1 cellular context compared by ENCODE assay signal in the genomic region with DNA sequence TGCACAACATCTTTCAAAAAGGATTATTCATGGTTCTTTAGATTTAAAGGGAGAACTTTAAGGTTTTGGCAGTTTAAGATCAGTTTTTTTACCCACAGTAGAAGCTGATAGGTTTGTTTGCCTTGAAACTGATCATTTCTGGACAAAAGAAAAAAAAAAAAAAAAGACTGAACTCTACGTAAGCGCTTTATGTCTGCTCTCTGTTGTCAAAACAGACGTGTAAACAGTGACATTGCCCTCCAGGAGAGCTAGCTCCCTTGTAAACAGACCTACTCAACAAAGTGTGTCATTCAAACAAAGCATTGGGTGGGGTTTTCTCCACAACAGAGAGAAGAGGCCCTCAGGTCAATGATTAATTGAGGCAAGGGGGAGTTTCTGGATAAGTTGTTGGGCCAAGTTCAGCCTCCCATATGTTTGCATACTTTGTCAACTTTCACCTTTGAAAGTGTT.
TF ChIP-seq lines count a peak whose summit lies in the region.

No MANE protein-coding gene starts in this region.

TF ChIP-seq in HepG2, 621 proteins besides CTCF, POLR2A, EP300 and RAD21 (continued from another document and continues in another):
- TF ChIP-seq, protein P1, sequence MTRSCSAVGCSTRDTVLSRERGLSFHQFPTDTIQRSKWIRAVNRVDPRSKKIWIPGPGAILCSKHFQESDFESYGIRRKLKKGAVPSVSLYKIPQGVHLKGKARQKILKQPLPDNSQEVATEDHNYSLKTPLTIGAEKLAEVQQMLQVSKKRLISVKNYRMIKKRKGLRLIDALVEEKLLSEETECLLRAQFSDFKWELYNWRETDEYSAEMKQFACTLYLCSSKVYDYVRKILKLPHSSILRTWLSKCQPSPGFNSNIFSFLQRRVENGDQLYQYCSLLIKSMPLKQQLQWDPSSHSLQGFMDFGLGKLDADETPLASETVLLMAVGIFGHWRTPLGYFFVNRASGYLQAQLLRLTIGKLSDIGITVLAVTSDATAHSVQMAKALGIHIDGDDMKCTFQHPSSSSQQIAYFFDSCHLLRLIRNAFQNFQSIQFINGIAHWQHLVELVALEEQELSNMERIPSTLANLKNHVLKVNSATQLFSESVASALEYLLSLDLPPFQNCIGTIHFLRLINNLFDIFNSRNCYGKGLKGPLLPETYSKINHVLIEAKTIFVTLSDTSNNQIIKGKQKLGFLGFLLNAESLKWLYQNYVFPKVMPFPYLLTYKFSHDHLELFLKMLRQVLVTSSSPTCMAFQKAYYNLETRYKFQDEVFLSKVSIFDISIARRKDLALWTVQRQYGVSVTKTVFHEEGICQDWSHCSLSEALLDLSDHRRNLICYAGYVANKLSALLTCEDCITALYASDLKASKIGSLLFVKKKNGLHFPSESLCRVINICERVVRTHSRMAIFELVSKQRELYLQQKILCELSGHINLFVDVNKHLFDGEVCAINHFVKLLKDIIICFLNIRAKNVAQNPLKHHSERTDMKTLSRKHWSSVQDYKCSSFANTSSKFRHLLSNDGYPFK (CRISPR knock-in tag; IDR thresholded peaks at IDR 0.05; ENCODE audit: borderline replicate concordance): no peak
- TF ChIP-seq, protein P2, sequence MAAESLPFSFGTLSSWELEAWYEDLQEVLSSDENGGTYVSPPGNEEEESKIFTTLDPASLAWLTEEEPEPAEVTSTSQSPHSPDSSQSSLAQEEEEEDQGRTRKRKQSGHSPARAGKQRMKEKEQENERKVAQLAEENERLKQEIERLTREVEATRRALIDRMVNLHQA (CRISPR knock-in tag; IDR thresholded peaks at IDR 0.05): no peak
- TF ChIP-seq ZBTB21 (CRISPR knock-in tag; IDR thresholded peaks at IDR 0.05): peak; percentile 60; the same call in 1 of the 2 replicates
- TF ChIP-seq CREB1 (IDR thresholded peaks at IDR 0.05): peak; percentile 75
- peak; percentile 90 for TF ChIP-seq CREB1 (CRISPR knock-in tag; IDR thresholded peaks at IDR 0.05)
- peak; percentile 61; the same call in 1 of the 2 replicates for TF ChIP-seq ZNF556 (CRISPR knock-in tag; IDR thresholded peaks at IDR 0.05; ENCODE audit: borderline replicate concordance)
- TF ChIP-seq PRMT3 (CRISPR knock-in tag; IDR thresholded peaks at IDR 0.05; ENCODE audit: borderline replicate concordance, low read depth): no peak
- TF ChIP-seq, protein P3, sequence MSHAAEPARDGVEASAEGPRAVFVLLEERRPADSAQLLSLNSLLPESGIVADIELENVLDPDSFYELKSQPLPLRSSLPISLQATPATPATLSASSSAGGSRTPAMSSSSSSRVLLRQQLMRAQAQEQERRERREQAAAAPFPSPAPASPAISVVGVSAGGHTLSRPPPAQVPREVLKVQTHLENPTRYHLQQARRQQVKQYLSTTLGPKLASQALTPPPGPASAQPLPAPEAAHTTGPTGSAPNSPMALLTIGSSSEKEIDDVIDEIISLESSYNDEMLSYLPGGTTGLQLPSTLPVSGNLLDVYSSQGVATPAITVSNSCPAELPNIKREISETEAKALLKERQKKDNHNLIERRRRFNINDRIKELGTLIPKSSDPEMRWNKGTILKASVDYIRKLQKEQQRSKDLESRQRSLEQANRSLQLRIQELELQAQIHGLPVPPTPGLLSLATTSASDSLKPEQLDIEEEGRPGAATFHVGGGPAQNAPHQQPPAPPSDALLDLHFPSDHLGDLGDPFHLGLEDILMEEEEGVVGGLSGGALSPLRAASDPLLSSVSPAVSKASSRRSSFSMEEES (CRISPR knock-in tag; IDR thresholded peaks at IDR 0.05): peak; percentile 60
- TF ChIP-seq FOXA1 (IDR thresholded peaks at IDR 0.05): peak; percentile 76
- peak; percentile 85 for TF ChIP-seq FOXA1 (CRISPR knock-in tag; IDR thresholded peaks at IDR 0.05)
- TF ChIP-seq HHEX (CRISPR knock-in tag; IDR thresholded peaks at IDR 0.05): peak; percentile 96
- TF ChIP-seq, protein P4, sequence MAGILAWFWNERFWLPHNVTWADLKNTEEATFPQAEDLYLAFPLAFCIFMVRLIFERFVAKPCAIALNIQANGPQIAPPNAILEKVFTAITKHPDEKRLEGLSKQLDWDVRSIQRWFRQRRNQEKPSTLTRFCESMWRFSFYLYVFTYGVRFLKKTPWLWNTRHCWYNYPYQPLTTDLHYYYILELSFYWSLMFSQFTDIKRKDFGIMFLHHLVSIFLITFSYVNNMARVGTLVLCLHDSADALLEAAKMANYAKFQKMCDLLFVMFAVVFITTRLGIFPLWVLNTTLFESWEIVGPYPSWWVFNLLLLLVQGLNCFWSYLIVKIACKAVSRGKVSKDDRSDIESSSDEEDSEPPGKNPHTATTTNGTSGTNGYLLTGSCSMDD (CRISPR knock-in tag; IDR thresholded peaks at IDR 0.05): no peak
- TF ChIP-seq SRF (IDR thresholded peaks at IDR 0.05; ENCODE audit: low read depth, low read length): no peak
- TF ChIP-seq BCL6 (CRISPR knock-in tag; IDR thresholded peaks at IDR 0.05): peak; percentile 90
- TF ChIP-seq, protein P5, sequence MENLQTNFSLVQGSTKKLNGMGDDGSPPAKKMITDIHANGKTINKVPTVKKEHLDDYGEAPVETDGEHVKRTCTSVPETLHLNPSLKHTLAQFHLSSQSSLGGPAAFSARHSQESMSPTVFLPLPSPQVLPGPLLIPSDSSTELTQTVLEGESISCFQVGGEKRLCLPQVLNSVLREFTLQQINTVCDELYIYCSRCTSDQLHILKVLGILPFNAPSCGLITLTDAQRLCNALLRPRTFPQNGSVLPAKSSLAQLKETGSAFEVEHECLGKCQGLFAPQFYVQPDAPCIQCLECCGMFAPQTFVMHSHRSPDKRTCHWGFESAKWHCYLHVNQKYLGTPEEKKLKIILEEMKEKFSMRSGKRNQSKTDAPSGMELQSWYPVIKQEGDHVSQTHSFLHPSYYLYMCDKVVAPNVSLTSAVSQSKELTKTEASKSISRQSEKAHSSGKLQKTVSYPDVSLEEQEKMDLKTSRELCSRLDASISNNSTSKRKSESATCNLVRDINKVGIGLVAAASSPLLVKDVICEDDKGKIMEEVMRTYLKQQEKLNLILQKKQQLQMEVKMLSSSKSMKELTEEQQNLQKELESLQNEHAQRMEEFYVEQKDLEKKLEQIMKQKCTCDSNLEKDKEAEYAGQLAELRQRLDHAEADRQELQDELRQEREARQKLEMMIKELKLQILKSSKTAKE (CRISPR knock-in tag; IDR thresholded peaks at IDR 0.05; ENCODE audit: borderline replicate concordance): peak; percentile 93
- peak; percentile 98 for TF ChIP-seq NR2F2 (IDR thresholded peaks at IDR 0.05; ENCODE audit: borderline replicate concordance, low read depth)
- peak; percentile 77 for TF ChIP-seq GFI1 (CRISPR knock-in tag; IDR thresholded peaks at IDR 0.05; ENCODE audit: borderline replicate concordance)
- no peak for TF ChIP-seq ZSCAN25 (CRISPR knock-in tag; IDR thresholded peaks at IDR 0.05)
- no peak for TF ChIP-seq KLF15 (CRISPR knock-in tag; IDR thresholded peaks at IDR 0.05; ENCODE audit: borderline replicate concordance)
- peak; percentile 90 for TF ChIP-seq MEF2D (CRISPR knock-in tag; IDR thresholded peaks at IDR 0.05)
- TF ChIP-seq, protein P6, sequence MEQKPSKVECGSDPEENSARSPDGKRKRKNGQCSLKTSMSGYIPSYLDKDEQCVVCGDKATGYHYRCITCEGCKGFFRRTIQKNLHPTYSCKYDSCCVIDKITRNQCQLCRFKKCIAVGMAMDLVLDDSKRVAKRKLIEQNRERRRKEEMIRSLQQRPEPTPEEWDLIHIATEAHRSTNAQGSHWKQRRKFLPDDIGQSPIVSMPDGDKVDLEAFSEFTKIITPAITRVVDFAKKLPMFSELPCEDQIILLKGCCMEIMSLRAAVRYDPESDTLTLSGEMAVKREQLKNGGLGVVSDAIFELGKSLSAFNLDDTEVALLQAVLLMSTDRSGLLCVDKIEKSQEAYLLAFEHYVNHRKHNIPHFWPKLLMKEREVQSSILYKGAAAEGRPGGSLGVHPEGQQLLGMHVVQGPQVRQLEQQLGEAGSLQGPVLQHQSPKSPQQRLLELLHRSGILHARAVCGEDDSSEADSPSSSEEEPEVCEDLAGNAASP (CRISPR knock-in tag; IDR thresholded peaks at IDR 0.05; ENCODE audit: borderline replicate concordance): peak; percentile 78; the same call in 1 of the 2 replicates
- TF ChIP-seq, protein P7, sequence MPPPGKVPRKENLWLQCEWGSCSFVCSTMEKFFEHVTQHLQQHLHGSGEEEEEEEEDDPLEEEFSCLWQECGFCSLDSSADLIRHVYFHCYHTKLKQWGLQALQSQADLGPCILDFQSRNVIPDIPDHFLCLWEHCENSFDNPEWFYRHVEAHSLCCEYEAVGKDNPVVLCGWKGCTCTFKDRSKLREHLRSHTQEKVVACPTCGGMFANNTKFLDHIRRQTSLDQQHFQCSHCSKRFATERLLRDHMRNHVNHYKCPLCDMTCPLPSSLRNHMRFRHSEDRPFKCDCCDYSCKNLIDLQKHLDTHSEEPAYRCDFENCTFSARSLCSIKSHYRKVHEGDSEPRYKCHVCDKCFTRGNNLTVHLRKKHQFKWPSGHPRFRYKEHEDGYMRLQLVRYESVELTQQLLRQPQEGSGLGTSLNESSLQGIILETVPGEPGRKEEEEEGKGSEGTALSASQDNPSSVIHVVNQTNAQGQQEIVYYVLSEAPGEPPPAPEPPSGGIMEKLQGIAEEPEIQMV (CRISPR knock-in tag; IDR thresholded peaks at IDR 0.05; ENCODE audit: low read depth): 0 out of 2 replicates have a peak, but pooled peaks have one; percentile 22
- TF ChIP-seq MAFK (conservative IDR thresholded peaks at IDR 0.05 in 1 of 2, IDR thresholded peaks at IDR 0.05 in 1 of 2; ENCODE audit: low read length in 2 of 2): peak in 1 of 2 experiments; percentile 29; a peak in 2 of 4 replicates
- TF ChIP-seq, protein P8, sequence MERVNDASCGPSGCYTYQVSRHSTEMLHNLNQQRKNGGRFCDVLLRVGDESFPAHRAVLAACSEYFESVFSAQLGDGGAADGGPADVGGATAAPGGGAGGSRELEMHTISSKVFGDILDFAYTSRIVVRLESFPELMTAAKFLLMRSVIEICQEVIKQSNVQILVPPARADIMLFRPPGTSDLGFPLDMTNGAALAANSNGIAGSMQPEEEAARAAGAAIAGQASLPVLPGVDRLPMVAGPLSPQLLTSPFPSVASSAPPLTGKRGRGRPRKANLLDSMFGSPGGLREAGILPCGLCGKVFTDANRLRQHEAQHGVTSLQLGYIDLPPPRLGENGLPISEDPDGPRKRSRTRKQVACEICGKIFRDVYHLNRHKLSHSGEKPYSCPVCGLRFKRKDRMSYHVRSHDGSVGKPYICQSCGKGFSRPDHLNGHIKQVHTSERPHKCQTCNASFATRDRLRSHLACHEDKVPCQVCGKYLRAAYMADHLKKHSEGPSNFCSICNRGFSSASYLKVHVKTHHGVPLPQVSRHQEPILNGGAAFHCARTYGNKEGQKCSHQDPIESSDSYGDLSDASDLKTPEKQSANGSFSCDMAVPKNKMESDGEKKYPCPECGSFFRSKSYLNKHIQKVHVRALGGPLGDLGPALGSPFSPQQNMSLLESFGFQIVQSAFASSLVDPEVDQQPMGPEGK (CRISPR knock-in tag; IDR thresholded peaks at IDR 0.05): peak; percentile 75
- peak; percentile 78 for TF ChIP-seq RBM22 (optimal IDR thresholded peaks at IDR 0.05; ENCODE audit: low read length)
- TF ChIP-seq ZNF878 (CRISPR knock-in tag; IDR thresholded peaks at IDR 0.05): peak; percentile 89; the same call in 1 of the 2 replicates
- TF ChIP-seq, protein P9, sequence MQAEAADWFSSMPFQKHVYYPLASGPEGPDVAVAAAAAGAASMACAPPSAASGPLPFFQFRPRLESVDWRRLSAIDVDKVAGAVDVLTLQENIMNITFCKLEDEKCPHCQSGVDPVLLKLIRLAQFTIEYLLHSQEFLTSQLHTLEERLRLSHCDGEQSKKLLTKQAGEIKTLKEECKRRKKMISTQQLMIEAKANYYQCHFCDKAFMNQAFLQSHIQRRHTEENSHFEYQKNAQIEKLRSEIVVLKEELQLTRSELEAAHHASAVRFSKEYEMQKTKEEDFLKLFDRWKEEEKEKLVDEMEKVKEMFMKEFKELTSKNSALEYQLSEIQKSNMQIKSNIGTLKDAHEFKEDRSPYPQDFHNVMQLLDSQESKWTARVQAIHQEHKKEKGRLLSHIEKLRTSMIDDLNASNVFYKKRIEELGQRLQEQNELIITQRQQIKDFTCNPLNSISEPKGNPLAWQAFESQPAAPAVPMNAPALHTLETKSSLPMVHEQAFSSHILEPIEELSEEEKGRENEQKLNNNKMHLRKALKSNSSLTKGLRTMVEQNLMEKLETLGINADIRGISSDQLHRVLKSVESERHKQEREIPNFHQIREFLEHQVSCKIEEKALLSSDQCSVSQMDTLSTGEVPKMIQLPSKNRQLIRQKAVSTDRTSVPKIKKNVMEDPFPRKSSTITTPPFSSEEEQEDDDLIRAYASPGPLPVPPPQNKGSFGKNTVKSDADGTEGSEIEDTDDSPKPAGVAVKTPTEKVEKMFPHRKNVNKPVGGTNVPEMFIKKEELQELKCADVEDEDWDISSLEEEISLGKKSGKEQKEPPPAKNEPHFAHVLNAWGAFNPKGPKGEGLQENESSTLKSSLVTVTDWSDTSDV (CRISPR knock-in tag; IDR thresholded peaks at IDR 0.05): no peak
- peak; percentile 94 for TF ChIP-seq TCF7 (IDR thresholded peaks at IDR 0.05; ENCODE audit: low read depth)
- TF ChIP-seq NR3C1 (CRISPR knock-in tag; IDR thresholded peaks at IDR 0.05): no peak
- TF ChIP-seq, protein P10, sequence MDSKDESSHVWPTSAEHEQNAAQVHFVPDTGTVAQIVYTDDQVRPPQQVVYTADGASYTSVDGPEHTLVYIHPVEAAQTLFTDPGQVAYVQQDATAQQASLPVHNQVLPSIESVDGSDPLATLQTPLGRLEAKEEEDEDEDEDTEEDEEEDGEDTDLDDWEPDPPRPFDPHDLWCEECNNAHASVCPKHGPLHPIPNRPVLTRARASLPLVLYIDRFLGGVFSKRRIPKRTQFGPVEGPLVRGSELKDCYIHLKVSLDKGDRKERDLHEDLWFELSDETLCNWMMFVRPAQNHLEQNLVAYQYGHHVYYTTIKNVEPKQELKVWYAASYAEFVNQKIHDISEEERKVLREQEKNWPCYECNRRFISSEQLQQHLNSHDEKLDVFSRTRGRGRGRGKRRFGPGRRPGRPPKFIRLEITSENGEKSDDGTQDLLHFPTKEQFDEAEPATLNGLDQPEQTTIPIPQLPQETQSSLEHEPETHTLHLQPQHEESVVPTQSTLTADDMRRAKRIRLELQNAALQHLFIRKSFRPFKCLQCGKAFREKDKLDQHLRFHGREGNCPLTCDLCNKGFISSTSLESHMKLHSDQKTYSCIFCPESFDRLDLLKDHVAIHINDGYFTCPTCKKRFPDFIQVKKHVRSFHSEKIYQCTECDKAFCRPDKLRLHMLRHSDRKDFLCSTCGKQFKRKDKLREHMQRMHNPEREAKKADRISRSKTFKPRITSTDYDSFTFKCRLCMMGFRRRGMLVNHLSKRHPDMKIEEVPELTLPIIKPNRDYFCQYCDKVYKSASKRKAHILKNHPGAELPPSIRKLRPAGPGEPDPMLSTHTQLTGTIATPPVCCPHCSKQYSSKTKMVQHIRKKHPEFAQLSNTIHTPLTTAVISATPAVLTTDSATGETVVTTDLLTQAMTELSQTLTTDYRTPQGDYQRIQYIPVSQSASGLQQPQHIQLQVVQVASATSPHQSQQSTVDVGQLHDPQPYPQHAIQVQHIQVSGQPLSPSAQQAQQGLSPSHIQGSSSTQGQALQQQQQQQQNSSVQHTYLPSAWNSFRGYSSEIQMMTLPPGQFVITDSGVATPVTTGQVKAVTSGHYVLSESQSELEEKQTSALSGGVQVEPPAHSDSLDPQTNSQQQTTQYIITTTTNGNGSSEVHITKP (CRISPR knock-in tag; IDR thresholded peaks at IDR 0.05; ENCODE audit: low read depth): peak; percentile 48; the same call in 1 of the 2 replicates
- TF ChIP-seq MAFF (IDR thresholded peaks at IDR 0.05; ENCODE audit: low read depth, low read length): 0 out of 2 replicates have a peak, but pooled peaks have one; percentile 35
- TF ChIP-seq, protein P11, sequence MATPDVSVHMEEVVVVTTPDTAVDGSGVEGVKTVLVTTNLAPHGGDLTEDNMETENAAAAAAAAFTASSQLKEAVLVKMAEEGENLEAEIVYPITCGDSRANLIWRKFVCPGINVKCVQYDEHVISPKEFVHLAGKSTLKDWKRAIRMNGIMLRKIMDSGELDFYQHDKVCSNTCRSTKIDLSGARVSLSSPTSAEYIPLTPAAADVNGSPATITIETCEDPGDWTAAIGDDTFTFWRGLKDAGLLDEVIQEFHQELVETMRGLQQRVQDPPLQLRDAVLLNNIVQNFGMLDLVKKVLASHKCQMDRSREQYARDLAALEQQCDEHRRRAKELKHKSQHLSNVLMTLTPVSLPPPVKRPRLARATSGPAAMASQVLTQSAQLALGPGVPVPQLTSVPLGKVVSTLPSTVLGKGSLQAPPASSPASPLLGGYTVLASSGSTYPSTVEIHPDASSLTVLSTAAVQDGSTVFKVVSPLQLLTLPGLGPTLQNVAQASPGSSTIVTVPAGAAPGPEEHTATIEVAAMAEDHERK (CRISPR knock-in tag; IDR thresholded peaks at IDR 0.05; ENCODE audit: low read depth): no peak
